ENCODE assay signal across 11 cellular contexts in the genomic region with DNA sequence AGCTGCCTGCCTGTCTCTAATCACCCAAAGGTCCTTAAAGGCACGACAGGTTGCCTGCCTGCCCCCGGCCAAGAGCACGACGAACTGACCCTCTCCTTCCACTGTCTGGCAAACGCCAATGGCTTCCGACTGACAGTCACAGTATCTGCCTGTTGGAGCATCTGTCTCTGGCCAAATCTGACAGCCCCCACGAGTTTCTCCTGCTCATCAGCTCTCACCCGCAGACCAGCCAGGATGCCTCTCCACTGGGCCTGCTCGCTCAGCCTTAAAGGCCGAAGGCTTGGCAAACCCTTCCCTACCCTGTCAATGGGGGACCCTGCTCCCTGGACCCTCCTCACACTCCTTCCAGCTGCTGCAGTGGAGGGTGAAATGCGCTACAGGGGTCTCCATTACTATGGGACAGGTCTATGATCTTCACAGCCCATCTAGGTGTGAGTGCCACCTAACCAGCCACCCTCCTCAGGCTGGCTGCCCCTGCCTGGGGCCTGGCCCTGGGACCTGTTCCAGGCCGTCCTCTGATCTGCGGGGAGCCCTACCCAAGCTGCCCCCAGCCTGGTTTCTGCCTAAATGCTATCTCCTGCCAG. TPM values are rescaled to one million over a fixed set of nuclear protein-coding genes. Genes with fewer than 3 reads are reported as not detected.
DNase-seq lines count a peak whose midpoint lies in the region; ATAC-seq and TF ChIP-seq lines count a peak whose summit lies in the region.
"Had no signal": no experiment of that assay in that cellular context is flagged by ENCODE, and none has a peak within 500 bp of the region (broad histone marks: within the 10 kb centered on the region; RNA-seq: fewer than 3 reads in every experiment).

No MANE protein-coding gene starts in this region.

- H3K4me3 Mint-ChIP-seq in activated naive CD4-positive, alpha-beta T cell treated with anti-CD3 and anti-CD28 coated beads, Interleukin-2, amount 50 U/mL, for 24 hours, result no peak overlapping the region
- H3K4me3 Mint-ChIP-seq: activated CD4-positive, alpha-beta T cell treated with anti-CD3 and anti-CD28 coated beads, Interleukin-2, amount 10 ng/mL, durations not matched to agents 7 days and 5 days had no signal

- WGBS in mesodermal cell (ENCODE audit: insufficient coverage in 2 of 2), 2 experiments, result 91 to 93% methylated on average over 11 to 13 of the region's 13 CpGs

- TF ChIP-seq POLR2A in GM19193 (IDR thresholded peaks at IDR 0.05; ENCODE audit: extremely low read depth, insufficient read depth, insufficient read length), result peak; percentile 50

- DNase-seq in 8988T, result peak; percentile 48
- no peak for DNase-seq in activated CD4-positive, alpha-beta T cell treated with anti-CD3 and anti-CD28 coated beads, Interleukin-2, amount 50 U/mL, for 48 hours
- DNase-seq: activated CD4-positive, alpha-beta T cell treated with anti-CD3 and anti-CD28 coated beads, Interleukin-2, amount 10 ng/mL, durations not matched to agents 7 days and 5 days; effector memory CD4-positive, alpha-beta T cell; left ventricle myocardium inferior had no signal

- H3K4me3 ChIP-seq in mesodermal cell (ENCODE audit: extremely low read depth, insufficient read depth, low read length, poor library complexity, severe bottlenecking), result no peak overlapping the region
- H3K4me3 ChIP-seq: left ventricle myocardium inferior had no signal

- peaks cover 31% of the 10 kb centered on the region for H3K4me1 ChIP-seq in mesodermal cell (ENCODE audit: control insufficient read depth, insufficient read depth, low read length, poor library complexity, severe bottlenecking)

- H3K36me3 ChIP-seq in mesodermal cell (ENCODE audit: control insufficient read depth, insufficient read depth, low read length), result peaks cover 44% of the 10 kb centered on the region

- H3K36me3 Mint-ChIP-seq in activated naive CD4-positive, alpha-beta T cell treated with anti-CD3 and anti-CD28 coated beads, Interleukin-2, amount 50 U/mL, for 24 hours, result peaks cover 24% of the 10 kb centered on the region

- peak overlapping the region; percentile 77 for H3K27ac Mint-ChIP-seq in activated naive CD4-positive, alpha-beta T cell treated with anti-CD3 and anti-CD28 coated beads, Interleukin-2, amount 50 U/mL, for 24 hours
- H3K27ac Mint-ChIP-seq: activated CD4-positive, alpha-beta T cell treated with anti-CD3 and anti-CD28 coated beads, Interleukin-2, amount 10 ng/mL, durations not matched to agents 7 days and 5 days had no signal

- H3K9me3 Mint-ChIP-seq in activated naive CD4-positive, alpha-beta T cell treated with anti-CD3 and anti-CD28 coated beads, Interleukin-2, amount 50 U/mL, for 24 hours, result no peaks in the 10 kb centered on the region
- H3K9me3 Mint-ChIP-seq: activated CD4-positive, alpha-beta T cell treated with anti-CD3 and anti-CD28 coated beads, Interleukin-2, amount 10 ng/mL, durations not matched to agents 7 days and 5 days had no signal

- H3K27ac ChIP-seq in mesodermal cell (ENCODE audit: low read depth, low read length, severe bottlenecking), result peak overlapping the region; percentile 43
- H3K27ac ChIP-seq: left ventricle myocardium inferior had no signal

- ATAC-seq in HG02588 (IDR thresholded peaks at IDR 0.05; ENCODE audit: unreplicated experiment) (no peak), HG03196 (IDR thresholded peaks at IDR 0.05; ENCODE audit: unreplicated experiment) (no peak), HG03095 (IDR thresholded peaks at IDR 0.05; ENCODE audit: unreplicated experiment) (no peak)

- H3K9me3 ChIP-seq in mesodermal cell (ENCODE audit: control insufficient read depth, low read length), result no peaks in the 10 kb centered on the region
- H3K9me3 ChIP-seq: left ventricle myocardium inferior had no signal

- H3K27me3 Mint-ChIP-seq in activated naive CD4-positive, alpha-beta T cell treated with anti-CD3 and anti-CD28 coated beads, Interleukin-2, amount 50 U/mL, for 24 hours, result no peaks in the 10 kb centered on the region
- H3K27me3 Mint-ChIP-seq: activated CD4-positive, alpha-beta T cell treated with anti-CD3 and anti-CD28 coated beads, Interleukin-2, amount 10 ng/mL, durations not matched to agents 7 days and 5 days had no signal

- H3K4me1 Mint-ChIP-seq in activated naive CD4-positive, alpha-beta T cell treated with anti-CD3 and anti-CD28 coated beads, Interleukin-2, amount 50 U/mL, for 24 hours, result peaks cover 19% of the 10 kb centered on the region

RNA-seq across cellular contexts. Expression of gene FAM83E, which starts 0.9 kb away (rescaled TPM):
- polyA plus RNA-seq in mesodermal cell (2013, experiment 1 of 2), result 0.44 TPM
- not detected for polyA plus RNA-seq in mesodermal cell (2013, experiment 2 of 2)

RNA-seq across cellular contexts. Expression of gene RPL18, which starts 5.0 kb away (rescaled TPM):
- polyA plus RNA-seq in mesodermal cell (2013, experiment 1 of 2), result 1,420 TPM
- polyA plus RNA-seq in mesodermal cell (2013, experiment 2 of 2), result 1,243 TPM

RNA-seq across cellular contexts. Expression of gene SPHK2, which starts 5.4 kb away (rescaled TPM):
- polyA plus RNA-seq in mesodermal cell (2013, experiment 1 of 2), result 9.4 TPM
- polyA plus RNA-seq in mesodermal cell (2013, experiment 2 of 2), result 8.7 TPM

RNA-seq across cellular contexts. Expression of gene SPACA4, which starts 7.4 kb away (rescaled TPM):
- polyA plus RNA-seq in mesodermal cell (2013, experiment 1 of 2), result not detected
- polyA plus RNA-seq in mesodermal cell (2013, experiment 2 of 2), result not detected

RNA-seq across cellular contexts. Expression of gene DBP, which starts 23.2 kb away (rescaled TPM):
- 4.5 TPM for polyA plus RNA-seq in mesodermal cell (2013, experiment 1 of 2)
- 2.7 TPM for polyA plus RNA-seq in mesodermal cell (2013, experiment 2 of 2)
